In genomic region chrX:78313526-78313925, GRCh38 we compare ENCODE assay signal across 30 cellular contexts. TPM values are rescaled to one million over a fixed set of nuclear protein-coding genes. Genes with fewer than 3 reads are reported as not detected.
"Had no signal": no experiment of that assay in that cellular context is flagged by ENCODE, and none has a peak within 500 bp of the region (broad histone marks: within the 10 kb centered on the region; RNA-seq: fewer than 3 reads in every experiment).

No MANE protein-coding gene starts in this region.

- H3K9me3 Mint-ChIP-seq: brain; effector memory CD8-positive, alpha-beta T cell; natural killer cell; type B pancreatic cell had no signal

- H3K36me3 Mint-ChIP-seq: brain, natural killer cell, type B pancreatic cell had no signal

- H3K27me3 Mint-ChIP-seq: brain; progenitor cell of endocrine pancreas; stimulated activated naive B cell treated with anti-CD40 and anti-IgM and Interleukin-4, amounts not matched to agents 10 μg/mL and 1 μg/mL and 100 μg/mL, for 72 hours; type B pancreatic cell had no signal

- H3K27ac Mint-ChIP-seq: brain; effector memory CD8-positive, alpha-beta T cell; progenitor cell of endocrine pancreas; stimulated activated naive B cell treated with anti-CD40 and anti-IgM and Interleukin-4, amounts not matched to agents 10 μg/mL and 1 μg/mL and 100 μg/mL, for 72 hours; type B pancreatic cell had no signal

- H3K9me3 ChIP-seq: colonic mucosa, gastrocnemius medialis, left lung, sigmoid colon, thoracic aorta had no signal

- H3K27ac ChIP-seq: colonic mucosa, dorsolateral prefrontal cortex, gastrocnemius medialis, left lung, sigmoid colon, thoracic aorta had no signal

- ATAC-seq: effector memory CD8-positive, alpha-beta T cell; esophagus mucosa; gastrocnemius medialis; natural killer cell; stimulated activated naive B cell treated with anti-CD40 and anti-IgM and Interleukin-4, amounts not matched to agents 10 μg/mL and 1 μg/mL and 100 μg/mL, for 72 hours had no signal

- H3K27me3 ChIP-seq: colonic mucosa, gastrocnemius medialis, left lung, sigmoid colon had no signal

- DNase-seq: activated CD4-positive, alpha-beta T cell treated with anti-CD3 and anti-CD28 coated beads for 48 hours; activated gamma-delta T cell treated with Interleukin-2 at 50 U/mL for 16 hours; activated T-cell treated with anti-CD3 and anti-CD28 coated beads, Interleukin-2, amount 50 U/mL, for 1 hour; aorta; central memory CD4-positive, alpha-beta T cell; colonic mucosa; dorsolateral prefrontal cortex; effector memory CD8-positive, alpha-beta T cell; gastrocnemius medialis; hippocampal formation; kidney glomerular epithelial cell; left lung; mammary epithelial cell; midbrain; natural killer cell; retina; sigmoid colon; stimulated activated CD4-positive, alpha-beta T cell treated with anti-CD3 and anti-CD28 coated beads, Interleukin-15, amount 100 ng/mL, for 24 hours; stimulated activated naive B cell treated with anti-CD40 and anti-IgM and Interleukin-4, amounts not matched to agents 10 μg/mL and 1 μg/mL and 100 μg/mL, for 72 hours; T1000 had no signal

- H3K4me3 Mint-ChIP-seq: brain; effector memory CD8-positive, alpha-beta T cell; natural killer cell; T-helper 1 cell treated with Interleukin-12 subunit alpha and Interleukin-12 subunit beta and Interleukin-4 antibody, amounts not matched to agents 30 μg/mL and 1 μg/mL, for 36 hours; type B pancreatic cell had no signal

- H3K36me3 ChIP-seq: colonic mucosa, gastrocnemius medialis, left lung, sigmoid colon, thoracic aorta had no signal

- H3K4me1 ChIP-seq: colonic mucosa, gastrocnemius medialis, left lung, sigmoid colon had no signal

- H3K4me3 ChIP-seq: colonic mucosa, dorsolateral prefrontal cortex, gastrocnemius medialis, left lung, sigmoid colon, smooth muscle cell, thoracic aorta had no signal

- H3K4me1 Mint-ChIP-seq: brain had no signal

RNA-seq across cellular contexts. Expression of gene CYSLTR1, which starts 13.9 kb away (rescaled TPM):
- total RNA-seq: endothelial cell of umbilical vein, osteocyte, progenitor cell of endocrine pancreas, SK-MEL-5 had no signal
